ENCODE assay signal across 8 cellular contexts in the genomic region with DNA sequence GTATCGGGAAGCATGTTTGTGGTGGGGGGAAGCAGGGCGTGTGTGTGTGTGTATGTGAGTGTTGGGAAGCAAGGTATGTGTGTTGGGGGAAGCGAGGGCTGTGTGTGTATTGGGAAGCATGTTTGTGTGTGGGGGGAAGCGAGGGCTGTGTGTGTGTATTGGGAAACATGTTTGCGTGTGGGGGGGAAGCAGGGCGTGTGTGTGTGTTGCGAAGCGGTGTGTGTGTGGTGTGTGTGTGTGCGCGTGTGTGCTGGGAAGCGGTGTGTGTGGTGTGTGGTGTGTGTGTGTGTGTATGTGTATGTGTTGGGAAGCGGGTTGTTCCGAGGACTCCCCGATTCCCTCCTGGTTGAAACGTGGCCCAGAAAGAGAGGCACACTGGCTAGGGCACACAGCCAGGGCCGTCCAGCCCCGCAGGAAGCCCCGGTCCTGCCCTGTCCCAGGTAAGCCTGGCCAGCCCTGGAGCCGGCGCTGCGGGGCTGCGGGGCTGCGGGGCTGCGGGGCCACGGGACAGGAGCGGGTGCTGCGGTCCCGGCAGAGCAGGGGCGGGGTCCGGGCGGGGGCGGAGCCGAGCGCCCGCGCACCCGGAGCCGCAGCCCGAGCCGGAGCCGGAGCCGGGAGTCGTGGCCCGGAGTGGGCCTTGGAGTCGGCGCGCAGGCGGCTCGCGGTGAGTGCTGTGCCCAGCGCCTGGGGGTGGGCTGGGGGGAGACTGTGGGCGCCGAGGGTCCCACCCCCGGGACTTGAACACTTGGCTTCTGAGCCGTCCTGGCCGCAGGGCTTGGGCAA. TPM values are rescaled to one million over a fixed set of nuclear protein-coding genes. Genes with fewer than 3 reads are reported as not detected.
DNase-seq lines count a peak whose midpoint lies in the region; ATAC-seq, FAIRE-seq and TF ChIP-seq lines count a peak whose summit lies in the region.

TSS of gene NOD2 (plus strand) at position 608 of the 783 bp plus-strand sequence. CDS start 5,890 bp downstream, outside the sequence.

- FAIRE-seq in RCC 7860 (lab: Jason Lieb, UNC) = no peak

- intact Hi-C loops in ascending aorta (cut with DNase I) = loop anchor here (5.0 kb wide), 1 partner anchor 114 kb away; no protein-coding TSS in a partner anchor

- peaks cover 3 to 15% of the 10 kb centered on the region in 2 donors for H3K4me1 ChIP-seq in ascending aorta
- H3K4me1 ChIP-seq in stomach smooth muscle (ENCODE audit: control insufficient read depth, insufficient read depth, low read length) = peaks cover 29% of the 10 kb centered on the region

- H3K27ac ChIP-seq in ascending aorta = no peak within 1 kb of the TSS
- H3K27ac ChIP-seq in stomach smooth muscle (ENCODE audit: low read length) = no peak within 1 kb of the TSS

- TF ChIP-seq CTCF in AG10803 (conservative IDR thresholded peaks at IDR 0.05; ENCODE audit: low read length) = no peak
- no peak for TF ChIP-seq CTCF in ascending aorta (IDR thresholded peaks at IDR 0.05)

- H3K4me3 ChIP-seq in AG10803 (ENCODE audit: low read length) = peak within 1 kb of the TSS; percentile 41
- peak within 1 kb of the TSS; percentile 64 to 67 for H3K4me3 ChIP-seq in ascending aorta
- H3K4me3 ChIP-seq in stomach smooth muscle (ENCODE audit: low read length in 2 of 2) = peak within 1 kb of the TSS; percentile 38 to 69

- peak; percentile 30 for DNase-seq in AG10803 (ENCODE audit: low read depth)
- DNase-seq in ascending aorta (ENCODE audit: low spot score in 2 of 2) = no peak
- DNase-seq in iPS-NIHi11 (ENCODE audit: low spot score) = peak; percentile 94
- DNase-seq in DMS114 treated with DMSO at 0.1 percent for 48 hours (lab: John Stamatoyannopoulos, UW; ENCODE audit: unreplicated experiment) = no peak
- DNase-seq in RCC 7860 (ENCODE audit: low spot score) = no peak

- H3K27me3 ChIP-seq in ascending aorta = no peaks in the 10 kb centered on the region
- no peaks in the 10 kb centered on the region for H3K27me3 ChIP-seq in stomach smooth muscle (ENCODE audit: control insufficient read depth in 1 of 2, insufficient read depth in 2 of 2, low read length in 2 of 2)

- peak within 1 kb of the TSS; percentile 42 to 43 for H3K9ac ChIP-seq in stomach smooth muscle (ENCODE audit: low read length in 2 of 2)

- no peaks in the 10 kb centered on the region for H3K9me3 ChIP-seq in ascending aorta
- no peaks in the 10 kb centered on the region for H3K9me3 ChIP-seq in stomach smooth muscle (ENCODE audit: control insufficient read depth in 2 of 2, low read length in 2 of 2)

- ATAC-seq in HG02885 (IDR thresholded peaks at IDR 0.05; ENCODE audit: poor library complexity, unreplicated experiment) (peak; percentile 25), HG02938 (IDR thresholded peaks at IDR 0.05; ENCODE audit: unreplicated experiment) (no peak)

- H3K36me3 ChIP-seq in ascending aorta (no peaks in the 10 kb centered on the region), stomach smooth muscle (ENCODE audit: control insufficient read depth in 2 of 2, insufficient read depth in 2 of 2, low read length in 2 of 2) (no peaks in the 10 kb centered on the region)

RNA-seq across cellular contexts. Expression of gene NOD2, which starts in this region (rescaled TPM):
- 3.8 TPM for total RNA-seq in ascending aorta

Comparison
In these comparisons a context has a peak if more than half of its experiments do, and no peak if none do; other contexts are left out.
1. DNase-seq: peak in AG10803 (single experiment) and iPS-NIHi11 (single experiment); none in ascending aorta (0 of 2), DMS114 treated with DMSO at 0.1 percent for 48 hours (single experiment) and RCC 7860 (single experiment).
2. Peak in every context shown above with its lines, with median percentiles within 50 percentile points of each other: H3K4me3 ChIP-seq.